In genomic region chr6:170039156-170040114, GRCh38 we compare ENCODE assay signal across 16 cellular contexts.
"Had no signal": no experiment of that assay in that cellular context is flagged by ENCODE, and none has a peak within 500 bp of the region (broad histone marks: within the 10 kb centered on the region; RNA-seq: fewer than 3 reads in every experiment).

No MANE protein-coding gene starts in this region.

- H3K27ac ChIP-seq: brain microvascular endothelial cell, testis, uterus had no signal

- DNase-seq: activated CD4-positive, alpha-beta T cell treated with anti-CD3 and anti-CD28 coated beads for 36 hours; activated CD8-positive, alpha-beta memory T cell treated with anti-CD3 and anti-CD28 coated beads, Interleukin-2, amount 50 U/mL, for 4 hours; activated CD8-positive, alpha-beta T cell treated with anti-CD3 and anti-CD28 coated beads for 36 hours; activated naive CD4-positive, alpha-beta T cell treated with anti-CD3 and anti-CD28 coated beads for 36 hours; amniotic stem cell; brain microvascular endothelial cell; naive thymus-derived CD4-positive, alpha-beta T cell; occipital lobe; stimulated activated CD4-positive, alpha-beta T cell treated with anti-CD3 and anti-CD28 coated beads, Interleukin-2, amount 100 ng/mL, for 48 hours; stimulated activated naive CD8-positive, alpha-beta T cell treated with anti-CD3 and anti-CD28 coated beads, Interleukin-15, Interleukin-2, amounts not matched to agents 100 U/mL and 50 U/mL, for 24 hours; T1000; testis had no signal

- H3K27ac Mint-ChIP-seq: activated CD4-positive, alpha-beta T cell treated with anti-CD3 and anti-CD28 coated beads for 36 hours; activated CD8-positive, alpha-beta T cell treated with anti-CD3 and anti-CD28 coated beads for 36 hours; activated naive CD4-positive, alpha-beta T cell treated with anti-CD3 and anti-CD28 coated beads for 36 hours; activated T-helper 1 cell treated with anti-CD3 and anti-CD28 coated beads, Interleukin-12 subunit alpha, Interleukin-12 subunit beta, Interleukin-2, Interleukin-4 antibody, amounts not matched to agents 30 ng/mL and 10 ng/mL and 1 ng/mL, durations not matched to agents 14 hours and 24 hours and 36 hours; naive thymus-derived CD4-positive, alpha-beta T cell had no signal

- H3K4me1 ChIP-seq: prostate gland, testis, uterus had no signal

- H3K4me1 Mint-ChIP-seq: activated CD4-positive, alpha-beta T cell treated with anti-CD3 and anti-CD28 coated beads for 36 hours; naive thymus-derived CD4-positive, alpha-beta T cell had no signal

- H3K36me3 ChIP-seq: brain microvascular endothelial cell, esophagus muscularis mucosa, prostate gland, uterus had no signal

- H3K9me3 ChIP-seq: prostate gland, testis, uterus had no signal

- H3K4me3 ChIP-seq: esophagus muscularis mucosa, prostate gland, testis, uterus had no signal

- H3K27me3 ChIP-seq: brain microvascular endothelial cell, esophagus muscularis mucosa, testis, uterus had no signal

- H3K4me3 Mint-ChIP-seq: activated CD4-positive, alpha-beta T cell treated with anti-CD3 and anti-CD28 coated beads for 36 hours; activated CD8-positive, alpha-beta T cell treated with anti-CD3 and anti-CD28 coated beads for 36 hours; activated naive CD4-positive, alpha-beta T cell treated with anti-CD3 and anti-CD28 coated beads for 36 hours; activated T-helper 1 cell treated with anti-CD3 and anti-CD28 coated beads, Interleukin-12 subunit alpha, Interleukin-12 subunit beta, Interleukin-2, Interleukin-4 antibody, amounts not matched to agents 30 ng/mL and 10 ng/mL and 1 ng/mL, durations not matched to agents 14 hours and 24 hours and 36 hours; naive thymus-derived CD4-positive, alpha-beta T cell had no signal

- H3K27me3 Mint-ChIP-seq: activated CD4-positive, alpha-beta T cell treated with anti-CD3 and anti-CD28 coated beads for 36 hours; activated CD8-positive, alpha-beta T cell treated with anti-CD3 and anti-CD28 coated beads for 36 hours had no signal
